19 cellular contexts compared by ENCODE assay signal in the genomic region with DNA sequence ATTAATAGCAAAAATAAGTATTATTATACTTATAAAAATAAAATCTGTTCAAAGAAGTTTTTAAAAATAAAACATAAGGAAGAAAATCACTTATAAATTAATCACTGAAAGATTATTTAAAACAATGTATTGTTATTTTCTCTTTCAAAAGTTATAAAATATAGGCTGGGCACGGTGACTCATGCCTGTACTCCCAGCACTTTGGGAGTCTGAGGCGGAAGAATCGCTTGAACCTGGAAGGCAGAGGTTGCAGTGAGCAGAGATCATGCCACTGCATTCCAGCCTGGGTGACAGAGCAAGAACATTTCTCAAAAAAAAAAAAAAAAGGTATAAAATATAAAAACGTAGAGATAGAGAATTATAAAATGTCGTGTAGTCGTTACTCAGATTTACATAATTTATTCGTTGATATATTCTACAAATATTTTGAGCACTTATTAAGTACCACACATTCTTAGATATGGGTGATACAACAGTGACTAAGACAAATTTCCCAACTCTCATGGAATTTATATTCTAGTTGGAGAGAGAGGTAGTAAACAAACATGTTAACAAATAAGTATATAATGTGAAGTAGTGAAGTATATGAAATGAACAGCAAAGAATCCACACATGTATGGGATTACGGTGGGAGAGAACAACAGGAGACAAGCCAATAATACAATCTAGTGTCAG.
A peak's percentile ranks its signal among the peaks of the same experiment; 100 is the strongest.
DNase-seq lines count a peak whose midpoint lies in the region; ATAC-seq and TF ChIP-seq lines count a peak whose summit lies in the region.
"Had no signal": no experiment of that assay in that cellular context is flagged by ENCODE, and none has a peak within 500 bp of the region (broad histone marks: within the 10 kb centered on the region; RNA-seq: fewer than 3 reads in every experiment).

No MANE protein-coding gene starts in this region.

- H3K27ac ChIP-seq in breast epithelium (no peak overlapping the region), GM23338 (ENCODE audit: low read depth) (no peak overlapping the region), osteoblast (ENCODE audit: low read depth, low read length) (no peak overlapping the region)
- H3K27ac ChIP-seq: 22Rv1; A549; BLaER1 treated with 17β-estradiol and CSF1 and Interleukin-3, amounts not matched to agents 10 nM and 100 nM; C4-2B had no signal

- H3K27me3 Mint-ChIP-seq in MCF 10A (ENCODE audit: insufficient read depth, unreplicated experiment), result no peaks in the 10 kb centered on the region
- H3K27me3 Mint-ChIP-seq in GM23338 (ENCODE audit: insufficient read depth, low read depth, poor library complexity), result no peaks in the 10 kb centered on the region
- H3K27me3 Mint-ChIP-seq: B cell; CD4-positive, alpha-beta T cell had no signal

- TF ChIP-seq POLR2A in breast epithelium (IDR thresholded peaks at IDR 0.05), result no peak

- POLR2A ChIA-PET in MCF 10A (lab: Yijun Ruan, JAX), result no interaction called here

- H3K36me3 Mint-ChIP-seq in MCF 10A (ENCODE audit: insufficient read depth, unreplicated experiment) (no peaks in the 10 kb centered on the region), GM23338 (ENCODE audit: low read depth) (no peaks in the 10 kb centered on the region)
- H3K36me3 Mint-ChIP-seq: CD8-positive, alpha-beta T cell had no signal

- H3K36me3 ChIP-seq in breast epithelium (no peaks in the 10 kb centered on the region), GM23338 (ENCODE audit: insufficient read depth) (no peaks in the 10 kb centered on the region), osteoblast (ENCODE audit: insufficient read depth, low read length) (no peaks in the 10 kb centered on the region)
- H3K36me3 ChIP-seq: BLaER1 treated with 17β-estradiol and CSF1 and Interleukin-3, amounts not matched to agents 10 nM and 100 nM had no signal

- H3K9me3 Mint-ChIP-seq in MCF 10A (ENCODE audit: unreplicated experiment) (no peaks in the 10 kb centered on the region), GM23338 (no peaks in the 10 kb centered on the region)

- CTCF ChIA-PET in MCF 10A (lab: Yijun Ruan, JAX), result no interaction called here

- no peaks in the 10 kb centered on the region for H3K4me1 ChIP-seq in breast epithelium
- H3K4me1 ChIP-seq in GM23338 (ENCODE audit: insufficient read depth), result no peaks in the 10 kb centered on the region
- H3K4me1 ChIP-seq in osteoblast (ENCODE audit: insufficient read depth, low read length), result no peaks in the 10 kb centered on the region
- H3K4me1 ChIP-seq: A549; BLaER1 treated with 17β-estradiol and CSF1 and Interleukin-3, amounts not matched to agents 10 nM and 100 nM; Caco-2 had no signal

- H2AFZ ChIP-seq in GM23338, result no peak overlapping the region
- H2AFZ ChIP-seq in osteoblast (ENCODE audit: low read length), result no peak overlapping the region

- intact Hi-C loops in MCF 10A (cut with micrococcal nuclease), result no loop called here
- intact Hi-C loops in breast epithelium (cut with DNase I; ENCODE audit: low total_unique reads), result no loop called here

- H3K4me2 ChIP-seq in GM23338 (no peak overlapping the region), osteoblast (ENCODE audit: insufficient read depth, low read length) (no peak overlapping the region)
- H3K4me2 ChIP-seq: A549; BLaER1 treated with 17β-estradiol and CSF1 and Interleukin-3, amounts not matched to agents 10 nM and 100 nM had no signal

- H3K4me3 ChIP-seq in breast epithelium (no peak overlapping the region), epithelial cell of esophagus (ENCODE audit: low read length) (no peak overlapping the region), GM23338 (no peak overlapping the region), osteoblast (ENCODE audit: insufficient read depth, low read length) (no peak overlapping the region)
- H3K4me3 ChIP-seq: A549; BLaER1 treated with 17β-estradiol and CSF1 and Interleukin-3, amounts not matched to agents 10 nM and 100 nM had no signal

- H3K4me3 Mint-ChIP-seq in MCF 10A (ENCODE audit: unreplicated experiment) (no peak overlapping the region), GM23338 (no peak overlapping the region)
- H3K4me3 Mint-ChIP-seq: B cell; CD4-positive, alpha-beta T cell; CD8-positive, alpha-beta T cell had no signal

- ATAC-seq in GM23338, result no peak
- ATAC-seq: A549; CD8-positive, alpha-beta T cell had no signal

- no TSS peak for BruUV-seq in MCF 10A (replicated peaks; lab: Mats Ljungman, UMichigan)

- no peaks in the 10 kb centered on the region for H3F3A ChIP-seq in GM23338 (replicated peaks; ENCODE audit: low read depth)

- H3K9me2 ChIP-seq in GM23338 (ENCODE audit: insufficient read depth), result no peaks in the 10 kb centered on the region

- peak; percentile 27 for DNase-seq in MCF 10A (ENCODE audit: unreplicated experiment)
- no peak for DNase-seq in breast epithelium (ENCODE audit: low spot score in 2 of 2)
- DNase-seq in amniotic epithelial cell (ENCODE audit: low read depth), result peak; percentile 51
- peak; percentile 52 for DNase-seq in epithelial cell of esophagus (ENCODE audit: low read depth)
- no peak for DNase-seq in GM23338 (ENCODE audit: low spot score)
- no peak for DNase-seq in NCI-H2107 (lab: John Stamatoyannopoulos, UW)
- DNase-seq in osteoblast (ENCODE audit: insufficient read length, low spot score, missing footprints), result no peak
- DNase-seq: AML-193; Caco-2; Calu3; CD4-positive, alpha-beta T cell; CD8-positive, alpha-beta T cell; DMS79 treated with DMSO at 0.1 percent for 48 hours; GF-D8 had no signal

- H3K9me3 ChIP-seq in breast epithelium, result no peaks in the 10 kb centered on the region
- no peaks in the 10 kb centered on the region for H3K9me3 ChIP-seq in osteoblast (ENCODE audit: low read depth, low read length)
- H3K9me3 ChIP-seq: A549; BLaER1 treated with 17β-estradiol and CSF1 and Interleukin-3, amounts not matched to agents 10 nM and 100 nM; Caco-2 had no signal

- H3K27ac Mint-ChIP-seq in MCF 10A (ENCODE audit: low read depth, unreplicated experiment) (no peak overlapping the region), GM23338 (no peak overlapping the region)
- H3K27ac Mint-ChIP-seq: B cell; CD4-positive, alpha-beta T cell; CD8-positive, alpha-beta T cell had no signal

- H3K79me2 ChIP-seq in GM23338 (replicated peaks; ENCODE audit: insufficient read depth) (no peaks in the 10 kb centered on the region), osteoblast (ENCODE audit: insufficient read depth, low read length) (no peaks in the 10 kb centered on the region)

- H3K27me3 ChIP-seq in breast epithelium (no peaks in the 10 kb centered on the region), GM23338 (ENCODE audit: insufficient read depth) (no peaks in the 10 kb centered on the region), osteoblast (ENCODE audit: insufficient read depth, low read length) (no peaks in the 10 kb centered on the region)
- H3K27me3 ChIP-seq: BLaER1 treated with 17β-estradiol and CSF1 and Interleukin-3, amounts not matched to agents 10 nM and 100 nM had no signal

- H4K20me1 ChIP-seq in GM23338 (replicated peaks; ENCODE audit: insufficient read depth) (no peaks in the 10 kb centered on the region), osteoblast (ENCODE audit: insufficient read depth, low read length) (no peaks in the 10 kb centered on the region)
- H4K20me1 ChIP-seq: BLaER1 treated with 17β-estradiol and CSF1 and Interleukin-3, amounts not matched to agents 10 nM and 100 nM had no signal

- TF ChIP-seq CTCF in MCF 10A (IDR thresholded peaks at IDR 0.05; ENCODE audit: unreplicated experiment) (no peak), breast epithelium (IDR thresholded peaks at IDR 0.05) (no peak), epithelial cell of esophagus (IDR thresholded peaks at IDR 0.05; ENCODE audit: insufficient read depth, low read depth, low read length, missing control alignments) (no peak), GM23338 (conservative IDR thresholded peaks at IDR 0.05; ENCODE audit: low read depth in 2 of 2) (no peak), osteoblast (IDR thresholded peaks at IDR 0.05; ENCODE audit: extremely low read depth, low read depth, low read length) (no peak)

- peaks cover 6% of the 10 kb centered on the region for H3K4me1 Mint-ChIP-seq in MCF 10A (ENCODE audit: insufficient read depth, unreplicated experiment)
- H3K4me1 Mint-ChIP-seq in GM23338, result no peaks in the 10 kb centered on the region
- H3K4me1 Mint-ChIP-seq: B cell had no signal

TF ChIP-seq in GM23338, 12 proteins besides CTCF, POLR2A, EP300 and RAD21:
- TF ChIP-seq EZH2 (IDR thresholded peaks at IDR 0.05; ENCODE audit: low read depth, unreplicated experiment) (no peak), ZNF114 (CRISPR knock-in tag; IDR thresholded peaks at IDR 0.05) (no peak), NANOG (IDR thresholded peaks at IDR 0.05; ENCODE audit: borderline replicate concordance) (no peak), JUNB (IDR thresholded peaks at IDR 0.05; ENCODE audit: unreplicated experiment) (no peak), POLR2AphosphoS5 (IDR thresholded peaks at IDR 0.05; ENCODE audit: low read depth) (no peak), EZH2phosphoT487 (IDR thresholded peaks at IDR 0.05; ENCODE audit: unreplicated experiment) (no peak)

Comparison
In these comparisons a context has a peak if more than half of its experiments do, and no peak if none do; other contexts are left out.
1. DNase-seq: peak in MCF 10A (single experiment), amniotic epithelial cell (single experiment) and epithelial cell of esophagus (single experiment); none in breast epithelium (0 of 2), GM23338 (single experiment), NCI-H2107 (single experiment) and osteoblast (single experiment).